8 cellular contexts compared by ENCODE assay signal in the genomic region with DNA sequence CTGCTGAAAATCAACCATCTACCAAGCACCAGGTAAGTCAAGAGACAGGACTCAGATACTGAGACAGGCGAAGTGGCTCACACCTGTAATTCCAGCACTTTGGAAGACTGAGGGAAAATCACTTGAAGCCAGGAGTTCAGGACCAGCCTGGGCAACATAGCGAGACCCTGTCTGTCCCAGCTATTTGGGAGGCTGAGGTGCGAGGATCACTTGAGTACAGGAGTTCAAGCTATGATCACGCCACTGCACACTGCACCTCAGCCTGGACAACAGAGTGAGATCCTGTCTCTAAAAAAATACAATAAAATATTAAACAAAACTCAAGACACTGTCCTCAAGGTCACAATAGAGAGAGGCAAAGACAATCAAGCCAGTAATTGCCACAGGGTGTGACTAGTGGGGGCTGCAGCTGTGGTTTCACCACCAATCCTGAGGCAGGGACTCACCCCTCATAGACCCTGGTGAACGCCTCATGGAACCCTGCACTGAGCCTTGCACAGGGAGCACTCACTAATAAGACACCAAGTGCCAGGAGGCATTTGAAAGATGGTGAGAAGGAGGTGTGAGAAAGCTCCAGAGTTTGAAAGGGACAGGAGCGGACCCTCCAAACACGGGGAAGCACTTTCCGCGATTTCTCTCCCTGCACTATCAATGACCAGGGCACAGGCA. TPM values are rescaled to one million over a fixed set of nuclear protein-coding genes. Genes with fewer than 3 reads are reported as not detected.
A peak's percentile ranks its signal among the peaks of the same experiment; 100 is the strongest.
DNase-seq lines count a peak whose midpoint lies in the region; ATAC-seq and TF ChIP-seq lines count a peak whose summit lies in the region.

No MANE protein-coding gene starts in this region.

- no peak for DNase-seq in activated naive CD4-positive, alpha-beta T cell treated with anti-CD3 and anti-CD28 coated beads for 36 hours
- DNase-seq in activated naive CD4-positive, alpha-beta T cell treated with Interleukin-2 at 50 U/mL for 16 hours: no peak
- DNase-seq in activated CD8-positive, alpha-beta T cell treated with anti-CD3 and anti-CD28 coated beads for 36 hours: no peak
- DNase-seq in iPS DF 6.9 (ENCODE audit: low read depth, low spot score) (no peak), NCI-H2196 (lab: John Stamatoyannopoulos, UW; ENCODE audit: unreplicated experiment) (no peak)

- H3K36me3 Mint-ChIP-seq in activated naive CD4-positive, alpha-beta T cell treated with anti-CD3 and anti-CD28 coated beads for 36 hours (ENCODE audit: low read depth): peaks cover 62% of the 10 kb centered on the region
- H3K36me3 Mint-ChIP-seq in activated CD8-positive, alpha-beta T cell treated with anti-CD3 and anti-CD28 coated beads for 36 hours (ENCODE audit: low read depth): peaks cover 61% of the 10 kb centered on the region

- H3K27ac Mint-ChIP-seq in activated naive CD4-positive, alpha-beta T cell treated with anti-CD3 and anti-CD28 coated beads for 36 hours: peak overlapping the region; percentile 97
- peak overlapping the region; percentile 98 for H3K27ac Mint-ChIP-seq in activated CD8-positive, alpha-beta T cell treated with anti-CD3 and anti-CD28 coated beads for 36 hours

- H3K9me3 ChIP-seq in iPS DF 6.9 (ENCODE audit: control insufficient read depth, insufficient read depth, low read length) (no peaks in the 10 kb centered on the region), stomach smooth muscle (ENCODE audit: control insufficient read depth in 2 of 2, low read length in 2 of 2) (no peaks in the 10 kb centered on the region), gastroesophageal sphincter (peaks cover 0 to 11% (median 0%) of the 10 kb centered on the region in 3 donors)

- POLR2A ChIA-PET in activated CD8-positive, alpha-beta T cell treated with anti-CD3 and anti-CD28 coated beads for 36 hours (lab: Charles Lee): interaction anchor here (0.7 to 12.3 kb wide), 9 partner anchors 8 to 194 kb away, joined by 3 to 279 read pairs (median 13); a partner anchor contains a TSS

- ATAC-seq in activated CD8-positive, alpha-beta T cell treated with anti-CD3 and anti-CD28 coated beads for 36 hours: no peak
- ATAC-seq in gastroesophageal sphincter (no peak), HG02884 (IDR thresholded peaks at IDR 0.05; ENCODE audit: unreplicated experiment) (no peak)

- peak overlapping the region; percentile 84 to 90 for H3K9ac ChIP-seq in stomach smooth muscle (ENCODE audit: low read length in 2 of 2)

- no peak for TF ChIP-seq POLR2A in gastroesophageal sphincter (IDR thresholded peaks at IDR 0.05)

- no CpG with 5 or more reads among the region's 9 CpGs for WGBS in iPS DF 6.9 (ENCODE audit: insufficient coverage, insufficient read length)
- 89 to 100% methylated on average over 3 of the region's 9 CpGs for WGBS in gastroesophageal sphincter (ENCODE audit: low coverage in 1 of 2), 2 donors

- CTCF ChIA-PET in activated naive CD4-positive, alpha-beta T cell treated with anti-CD3 and anti-CD28 coated beads for 36 hours (lab: Charles Lee): interaction anchor here (1.0 to 4.4 kb wide), 4 partner anchors 8 to 40 kb away, joined by 3 to 52 read pairs (median 8); a partner anchor contains a TSS
- CTCF ChIA-PET in activated CD8-positive, alpha-beta T cell treated with anti-CD3 and anti-CD28 coated beads for 36 hours (lab: Charles Lee): interaction anchor here (2.1 to 4.5 kb wide), 4 partner anchors 8 to 40 kb away, joined by 10 to 101 read pairs (median 18); a partner anchor contains a TSS

- H3K9me3 Mint-ChIP-seq in activated naive CD4-positive, alpha-beta T cell treated with anti-CD3 and anti-CD28 coated beads for 36 hours: no peaks in the 10 kb centered on the region
- no peaks in the 10 kb centered on the region for H3K9me3 Mint-ChIP-seq in activated CD8-positive, alpha-beta T cell treated with anti-CD3 and anti-CD28 coated beads for 36 hours

- intact Hi-C loops in activated naive CD4-positive, alpha-beta T cell treated with anti-CD3 and anti-CD28 coated beads for 36 hours (cut with micrococcal nuclease): no loop called here
- intact Hi-C loops in activated CD8-positive, alpha-beta T cell treated with anti-CD3 and anti-CD28 coated beads for 36 hours (cut with micrococcal nuclease): no loop called here

- H3K27me3 Mint-ChIP-seq in activated naive CD4-positive, alpha-beta T cell treated with anti-CD3 and anti-CD28 coated beads for 36 hours (ENCODE audit: low read depth): no peaks in the 10 kb centered on the region
- H3K27me3 Mint-ChIP-seq in activated CD8-positive, alpha-beta T cell treated with anti-CD3 and anti-CD28 coated beads for 36 hours: no peaks in the 10 kb centered on the region

- no peak for TF ChIP-seq EP300 in gastroesophageal sphincter (IDR thresholded peaks at IDR 0.05)

- H3K4me3 Mint-ChIP-seq in activated naive CD4-positive, alpha-beta T cell treated with anti-CD3 and anti-CD28 coated beads for 36 hours: peak overlapping the region; percentile 89
- H3K4me3 Mint-ChIP-seq in activated CD8-positive, alpha-beta T cell treated with anti-CD3 and anti-CD28 coated beads for 36 hours: peak overlapping the region; percentile 96

- no peak for TF ChIP-seq CTCF in activated CD8-positive, alpha-beta T cell treated with anti-CD3 and anti-CD28 coated beads for 36 hours (IDR thresholded peaks at IDR 0.05)
- TF ChIP-seq CTCF in gastroesophageal sphincter (IDR thresholded peaks at IDR 0.05): no peak

- H3K4me1 ChIP-seq in iPS DF 6.9 (ENCODE audit: control insufficient read depth, insufficient read depth, low read length) (no peaks in the 10 kb centered on the region; the same call in 1 of the 2 replicates), stomach smooth muscle (ENCODE audit: control insufficient read depth, insufficient read depth, low read length) (peaks cover 20% of the 10 kb centered on the region), gastroesophageal sphincter (peaks cover 0 to 37% (median 9%) of the 10 kb centered on the region in 3 donors)

- no peaks in the 10 kb centered on the region for H3K27me3 ChIP-seq in iPS DF 6.9 (ENCODE audit: control insufficient read depth, insufficient read depth, low read length)
- no peaks in the 10 kb centered on the region for H3K27me3 ChIP-seq in stomach smooth muscle (ENCODE audit: control insufficient read depth in 1 of 2, insufficient read depth in 2 of 2, low read length in 2 of 2)
- H3K27me3 ChIP-seq in gastroesophageal sphincter: no peaks in the 10 kb centered on the region

- peaks cover 55% of the 10 kb centered on the region for H3K4me1 Mint-ChIP-seq in activated naive CD4-positive, alpha-beta T cell treated with anti-CD3 and anti-CD28 coated beads for 36 hours (ENCODE audit: low read depth)
- H3K4me1 Mint-ChIP-seq in activated CD8-positive, alpha-beta T cell treated with anti-CD3 and anti-CD28 coated beads for 36 hours (ENCODE audit: low read depth): peaks cover 44% of the 10 kb centered on the region

- H3K36me3 ChIP-seq in iPS DF 6.9 (ENCODE audit: control insufficient read depth, insufficient read depth, low read length) (peaks cover 52% of the 10 kb centered on the region), stomach smooth muscle (ENCODE audit: control insufficient read depth in 2 of 2, insufficient read depth in 2 of 2, low read length in 2 of 2) (peaks cover 38 to 43% of the 10 kb centered on the region in 2 donors), gastroesophageal sphincter (peaks cover 0 to 55% of the 10 kb centered on the region in 2 donors)

- no peak overlapping the region for H3K27ac ChIP-seq in iPS DF 6.9 (ENCODE audit: low read length)
- no peak overlapping the region for H3K27ac ChIP-seq in stomach smooth muscle (ENCODE audit: low read length)
- H3K27ac ChIP-seq in gastroesophageal sphincter: peak overlapping the region in 1 of 4 donors; percentile 88

- peak overlapping the region; percentile 80; the same call in 1 of the 2 replicates for H3K4me3 ChIP-seq in iPS DF 6.9 (ENCODE audit: low read length)
- H3K4me3 ChIP-seq in stomach smooth muscle (ENCODE audit: low read length in 2 of 2): peak overlapping the region; percentile 72 to 86
- H3K4me3 ChIP-seq in gastroesophageal sphincter: peak overlapping the region in 1 of 2 donors; percentile 72

RNA-seq across cellular contexts. Expression of a gene that starts 1.7 kb away (rescaled TPM):
- 10 to 100 TPM; 69.1 to 72.9 TPM for total RNA-seq in activated naive CD4-positive, alpha-beta T cell treated with anti-CD3 and anti-CD28 coated beads for 36 hours
- total RNA-seq in activated CD8-positive, alpha-beta T cell treated with anti-CD3 and anti-CD28 coated beads for 36 hours: 100 to 1,000 TPM; 154 to 159 TPM
- 10 to 100 TPM in 2 of 4 donors, 1 to 10 TPM in 2; 6.7 to 26.5 (median 11.1) TPM for total RNA-seq in gastroesophageal sphincter

RNA-seq across cellular contexts. Expression of a gene that starts 39.2 kb away (rescaled TPM):
- 10 to 100 TPM; 22.1 to 24.0 TPM for total RNA-seq in activated naive CD4-positive, alpha-beta T cell treated with anti-CD3 and anti-CD28 coated beads for 36 hours
- 10 to 100 TPM; 19.8 to 21.3 TPM for total RNA-seq in activated CD8-positive, alpha-beta T cell treated with anti-CD3 and anti-CD28 coated beads for 36 hours
- 10 to 100 TPM; 26.0 to 42.3 (median 36.0) TPM for total RNA-seq in gastroesophageal sphincter
